Comparison of ENCODE assay signal across 8 cellular contexts in the genomic region with DNA sequence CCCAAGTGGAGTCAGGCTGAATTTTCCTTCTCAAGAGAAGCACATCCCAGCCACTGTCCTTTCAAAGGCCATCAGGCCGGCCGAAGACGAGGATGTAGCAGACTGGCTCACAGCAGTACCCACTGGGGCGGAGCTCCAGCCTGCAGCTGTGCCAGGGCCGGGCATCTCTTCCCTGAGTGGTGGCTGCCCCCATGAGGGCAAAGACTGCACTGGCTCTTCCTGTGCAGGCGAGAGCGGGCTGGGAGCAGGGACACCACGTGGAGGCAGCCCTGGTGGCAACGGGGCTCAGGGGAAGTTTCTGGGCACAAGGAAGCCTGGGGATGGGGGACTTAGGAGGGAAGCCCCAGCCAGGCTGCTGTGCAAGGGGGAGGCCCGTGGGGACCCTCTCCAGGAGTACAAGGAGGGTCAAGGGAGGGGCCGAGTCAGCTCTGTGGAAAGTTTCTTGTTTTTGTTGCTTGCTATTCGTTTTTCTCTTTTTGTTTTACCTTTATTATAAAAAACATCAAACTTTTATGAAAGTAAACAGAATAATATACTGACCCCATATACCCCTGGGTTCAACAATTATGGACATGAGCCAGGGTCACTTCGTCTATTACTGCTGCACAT.
DNase-seq lines count a peak whose midpoint lies in the region; ATAC-seq, FAIRE-seq and TF ChIP-seq lines count a peak whose summit lies in the region.

No MANE protein-coding gene starts in this region.

- peaks cover 5% of the 10 kb centered on the region for H3K9me3 ChIP-seq in mammary epithelial cell (replicated peaks; ENCODE audit: insufficient read depth, low read length)
- H3K9me3 ChIP-seq in kidney (ENCODE audit: control insufficient read depth in 1 of 2, low read length in 2 of 2), result peaks cover 0 to 4% of the 10 kb centered on the region in 2 donors

- peaks cover 2% of the 10 kb centered on the region for H3K4me1 ChIP-seq in mammary epithelial cell (ENCODE audit: insufficient read depth, low read length)
- peaks cover 0 to 2% of the 10 kb centered on the region in 2 donors for H3K4me1 ChIP-seq in kidney (ENCODE audit: control insufficient read depth in 1 of 2, insufficient read depth in 1 of 2, low read depth in 1 of 2, low read length in 2 of 2)

- no peaks in the 10 kb centered on the region for H3K36me3 ChIP-seq in mammary epithelial cell (ENCODE audit: insufficient read depth, low read length)
- H3K36me3 ChIP-seq in kidney (ENCODE audit: control insufficient read depth in 1 of 2, insufficient read depth in 2 of 2, low read length in 2 of 2), result no peaks in the 10 kb centered on the region

- H3K4me3 ChIP-seq in NB4 (ENCODE audit: low read depth, low read length) (no peak overlapping the region), mammary epithelial cell (replicated peaks in 1 of 3; ENCODE audit: insufficient read depth in 1 of 3, low read depth in 2 of 3, low read length in 3 of 3) (no peak overlapping the region), kidney (ENCODE audit: low read length in 2 of 2) (no peak overlapping the region)

- no TSS peak for BruUV-seq in mammary epithelial cell (replicated peaks; lab: Mats Ljungman, UMichigan)

- FAIRE-seq in kidney (lab: Jason Lieb, UNC), result no peak

- no peak overlapping the region for H3K9ac ChIP-seq in mammary epithelial cell (ENCODE audit: insufficient read depth, low read length)
- no peak overlapping the region for H3K9ac ChIP-seq in kidney (ENCODE audit: low read length in 2 of 2)

- no peaks in the 10 kb centered on the region for H3K79me2 ChIP-seq in mammary epithelial cell (ENCODE audit: insufficient read depth, low read length)

- peak overlapping the region; percentile 41 for H3K4me2 ChIP-seq in mammary epithelial cell (ENCODE audit: insufficient read depth, low read depth, low read length)

- no peak for TF ChIP-seq POLR2A in NB4 (IDR thresholded peaks at IDR 0.05; ENCODE audit: extremely low read depth, insufficient read length)

- ATAC-seq in GM21528 (IDR thresholded peaks at IDR 0.05; ENCODE audit: low FRiP score, unreplicated experiment), result no peak

- peak; percentile 79 for TF ChIP-seq CTCF in NB4 (IDR thresholded peaks at IDR 0.05; ENCODE audit: low read depth, low read length)
- TF ChIP-seq CTCF in mammary epithelial cell (conservative IDR thresholded peaks at IDR 0.05 in 1 of 2, IDR thresholded peaks at IDR 0.05 in 1 of 2; ENCODE audit: extremely low read depth in 1 of 2, insufficient read depth in 1 of 2, low read depth in 1 of 2, low read length in 2 of 2), result peak; percentile 84 to 94
- TF ChIP-seq CTCF in kidney (IDR thresholded peaks at IDR 0.05; ENCODE audit: borderline replicate concordance, extremely low read depth, insufficient read depth), result peak; percentile 93

- WGBS in mammary epithelial cell (ENCODE audit: low coverage, missing lambda C conversion rate), result 16% methylated on average over 12 of the region's 13 CpGs

- CTCF ChIA-PET in mammary epithelial cell (lab: Charles Lee; ENCODE audit: low non-redundant PET), result interaction anchor here (0.6 kb wide), 1 partner anchor 159 kb away, joined by 6 read pairs; no protein-coding TSS in a partner anchor

- no peaks in the 10 kb centered on the region for H3K27me3 ChIP-seq in mammary epithelial cell (ENCODE audit: insufficient read depth, low read length)

- in situ Hi-C loops in mammary epithelial cell (cut with MboI; ENCODE audit: low sequenced_read_pairs in 2 of 2), result loop anchor here (10.0 to 25.0 kb wide), 3 partner anchors 147 to 490 kb away; no protein-coding TSS in a partner anchor

- dilution Hi-C loops in mammary epithelial cell (cut with HindIII; ENCODE audit: low sequenced_read_pairs), result loop anchor here (25.0 kb wide), 1 partner anchor 172 kb away; no protein-coding TSS in a partner anchor

- intact Hi-C loops in mammary epithelial cell (cut with micrococcal nuclease) (loop anchor here (1.0 to 5.0 kb wide), 7 partner anchors 84 to 509 kb away; no protein-coding TSS in a partner anchor), kidney (cut with DNase I) (no loop called here)

- DNase-seq in SIG-M5 treated with dmso at 0.1 percent for 504 hours (lab: John Stamatoyannopoulos, UW; ENCODE audit: unreplicated experiment) (peak; percentile 36), SIG-M5 (lab: John Stamatoyannopoulos, UW) (no peak), NB4 (ENCODE audit: low read depth) (peak; percentile 92), SHP77 treated with DMSO at 0.1 percent for 48 hours (lab: John Stamatoyannopoulos, UW) (peak; percentile 77), mammary epithelial cell (peak; percentile 67), kidney (peak; percentile 94)
- DNase-seq in stimulated activated CD4-positive, alpha-beta T cell treated with anti-CD3 and anti-CD28 coated beads, Interleukin-12 subunit alpha, Interleukin-12 subunit beta, amount 100 ng/mL, for 48 hours (ENCODE audit: low read depth in 2 of 3, low spot score in 1 of 3), result peak in 2 of 3 donors; percentile 36 to 56

- no peak overlapping the region for H3K27ac ChIP-seq in mammary epithelial cell (ENCODE audit: insufficient read depth, low read depth, low read length)
- no peak overlapping the region for H3K27ac ChIP-seq in kidney (ENCODE audit: low read depth in 2 of 2, low read length in 2 of 2)

- H2AFZ ChIP-seq in mammary epithelial cell (ENCODE audit: low read depth, low read length), result peak overlapping the region; percentile 76

- no peaks in the 10 kb centered on the region for H4K20me1 ChIP-seq in mammary epithelial cell (ENCODE audit: insufficient read depth, low read length)
